In the genomic region with DNA sequence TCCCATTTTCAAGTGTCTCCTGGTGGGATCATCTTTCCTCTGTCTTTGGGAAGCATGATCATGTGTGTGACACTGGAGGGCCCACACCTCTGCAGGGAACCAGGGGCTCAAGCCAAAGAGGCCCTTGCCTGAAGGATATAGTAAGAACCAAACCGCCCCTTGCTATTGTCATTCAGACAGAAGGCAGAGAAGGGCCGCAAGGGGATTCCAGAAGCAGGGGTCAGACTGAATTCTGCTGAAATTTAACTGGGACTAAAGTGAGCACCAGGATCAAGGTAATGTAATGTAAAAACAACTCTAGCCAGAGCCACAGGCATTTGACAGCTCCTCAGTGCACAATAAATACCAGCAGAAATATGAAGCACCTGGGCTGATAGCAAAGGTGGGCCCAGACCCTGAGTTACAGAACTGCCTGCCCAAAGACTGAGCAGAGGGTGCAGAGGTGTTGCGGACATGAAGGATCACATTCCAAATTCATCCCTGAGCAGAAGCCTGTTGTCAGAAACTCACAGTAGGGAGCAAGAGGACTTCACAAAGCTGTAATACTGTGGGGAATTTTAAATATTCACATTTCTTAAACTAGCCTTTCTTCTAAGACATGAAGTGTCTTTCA, we compare ENCODE assay signal across 34 cellular contexts. TPM values are rescaled to one million over a fixed set of nuclear protein-coding genes. Genes with fewer than 3 reads are reported as not detected.
"Had no signal": no experiment of that assay in that cellular context is flagged by ENCODE, and none has a peak within 500 bp of the region (broad histone marks: within the 10 kb centered on the region; RNA-seq: fewer than 3 reads in every experiment).

No MANE protein-coding gene starts in this region.

- H3K9me3 ChIP-seq: gastrocnemius medialis, upper lobe of left lung, vagina had no signal

- H3K9me3 Mint-ChIP-seq: activated CD4-positive, alpha-beta memory T cell treated with anti-CD3 and anti-CD28 coated beads for 36 hours; activated naive CD4-positive, alpha-beta T cell treated with anti-CD3 and anti-CD28 coated beads for 36 hours; activated naive CD8-positive, alpha-beta T cell treated with anti-CD3 and anti-CD28 coated beads for 36 hours; stimulated activated naive CD8-positive, alpha-beta T cell treated with anti-CD3 and anti-CD28 coated beads, Interleukin-15, amount 100 ng/mL, for 72 hours had no signal

- H3K36me3 Mint-ChIP-seq: activated CD4-positive, alpha-beta memory T cell treated with anti-CD3 and anti-CD28 coated beads for 36 hours; activated naive CD8-positive, alpha-beta T cell treated with anti-CD3 and anti-CD28 coated beads for 36 hours; mesothelial cell of epicardium; naive thymus-derived CD8-positive, alpha-beta T cell; stimulated activated effector memory CD8-positive, alpha-beta T cell treated with anti-CD3 and anti-CD28 coated beads, Interleukin-12 subunit alpha, Interleukin-12 subunit beta, amount 100 ng/mL, for 72 hours had no signal

- H3K27me3 ChIP-seq: brain microvascular endothelial cell, upper lobe of left lung, vagina had no signal

- H3K27ac Mint-ChIP-seq: activated CD4-positive, alpha-beta memory T cell treated with anti-CD3 and anti-CD28 coated beads for 36 hours; activated CD4-positive, alpha-beta T cell treated with anti-CD3 and anti-CD28 coated beads, Interleukin-2, amount 10 ng/mL, durations not matched to agents 24 days and 14 days; activated naive CD4-positive, alpha-beta T cell treated with anti-CD3 and anti-CD28 coated beads for 36 hours; activated naive CD8-positive, alpha-beta T cell treated with anti-CD3 and anti-CD28 coated beads for 36 hours; activated T-helper 1 cell treated with anti-CD3 and anti-CD28 coated beads, Interleukin-12 subunit alpha, Interleukin-12 subunit beta, Interleukin-2, Interleukin-4 antibody, amounts not matched to agents 30 ng/mL and 10 ng/mL and 1 ng/mL, durations not matched to agents 14 hours and 24 hours and 36 hours; mesothelial cell of epicardium; stimulated activated effector memory CD8-positive, alpha-beta T cell treated with anti-CD3 and anti-CD28 coated beads, Interleukin-12 subunit alpha, Interleukin-12 subunit beta, amount 100 ng/mL, for 72 hours; stimulated activated naive CD8-positive, alpha-beta T cell treated with anti-CD3 and anti-CD28 coated beads, Interleukin-15, amount 100 ng/mL, for 72 hours; T-helper 17 cell had no signal

- H3K4me1 Mint-ChIP-seq: activated CD4-positive, alpha-beta T cell treated with anti-CD3 and anti-CD28 coated beads, Interleukin-2, amount 10 ng/mL, durations not matched to agents 24 days and 14 days; activated naive CD8-positive, alpha-beta T cell treated with anti-CD3 and anti-CD28 coated beads for 36 hours; naive thymus-derived CD8-positive, alpha-beta T cell; stimulated activated effector memory CD8-positive, alpha-beta T cell treated with anti-CD3 and anti-CD28 coated beads, Interleukin-12 subunit alpha, Interleukin-12 subunit beta, amount 100 ng/mL, for 72 hours; stimulated activated naive CD8-positive, alpha-beta T cell treated with anti-CD3 and anti-CD28 coated beads, Interleukin-15, amount 100 ng/mL, for 72 hours; T-helper 17 cell had no signal

- H3K36me3 ChIP-seq: brain microvascular endothelial cell, gastrocnemius medialis, upper lobe of left lung, vagina, WERI-Rb-1 had no signal

- H3K4me1 ChIP-seq: gastrocnemius medialis, upper lobe of left lung, vagina had no signal

- DNase-seq: activated CD4-positive, alpha-beta memory T cell treated with anti-CD3 and anti-CD28 coated beads for 36 hours; activated CD4-positive, alpha-beta T cell treated with anti-CD3 and anti-CD28 coated beads, Interleukin-2, amount 10 ng/mL, durations not matched to agents 24 days and 14 days; activated CD4-positive, CD25-positive, alpha-beta regulatory T cell treated with anti-CD3 and anti-CD28 coated beads, Interleukin-2, amount 50 U/mL, for 72 hours; activated CD8-positive, alpha-beta memory T cell treated with anti-CD3 and anti-CD28 coated beads, Interleukin-2, amount 50 U/mL, for 4 hours; activated effector memory CD4-positive, alpha-beta T cell treated with anti-CD3 and anti-CD28 coated beads, Interleukin-2, amount 50 U/mL, for 16 hours; activated naive CD4-positive, alpha-beta T cell treated with anti-CD3 and anti-CD28 coated beads for 36 hours; activated naive CD8-positive, alpha-beta T cell treated with anti-CD3 and anti-CD28 coated beads for 36 hours; activated T-cell treated with anti-CD3 and anti-CD28 coated beads, Interleukin-2, amount 50 U/mL, for 1 hour; brain microvascular endothelial cell; dorsolateral prefrontal cortex; effector memory CD4-positive, alpha-beta T cell; erythroblast; gastrocnemius medialis; glutamatergic neuron; islet precursor cell; left cardiac atrium; mammary epithelial cell; naive thymus-derived CD8-positive, alpha-beta T cell; small intestine; stimulated activated CD4-positive, alpha-beta T cell treated with anti-CD3 and anti-CD28 coated beads, Interleukin-4, amount 100 ng/mL, for 24 hours; stimulated activated naive CD8-positive, alpha-beta T cell treated with anti-CD3 and anti-CD28 coated beads, Interleukin-15, amount 100 ng/mL, for 72 hours; substantia nigra; T-helper 17 cell; T1000; upper lobe of left lung; WERI-Rb-1 had no signal

- ATAC-seq: gastrocnemius medialis; left cardiac atrium; naive thymus-derived CD8-positive, alpha-beta T cell; sciatic nerve; stimulated activated effector memory CD8-positive, alpha-beta T cell treated with anti-CD3 and anti-CD28 coated beads, Interleukin-12 subunit alpha, Interleukin-12 subunit beta, amount 100 ng/mL, for 72 hours; stimulated activated naive CD8-positive, alpha-beta T cell treated with anti-CD3 and anti-CD28 coated beads, Interleukin-15, amount 100 ng/mL, for 72 hours; T-helper 17 cell had no signal

- H3K4me3 Mint-ChIP-seq: activated CD4-positive, alpha-beta memory T cell treated with anti-CD3 and anti-CD28 coated beads for 36 hours; activated CD4-positive, alpha-beta T cell treated with anti-CD3 and anti-CD28 coated beads, Interleukin-2, amount 10 ng/mL, durations not matched to agents 24 days and 14 days; activated naive CD4-positive, alpha-beta T cell treated with anti-CD3 and anti-CD28 coated beads for 36 hours; activated naive CD8-positive, alpha-beta T cell treated with anti-CD3 and anti-CD28 coated beads for 36 hours; activated T-helper 1 cell treated with anti-CD3 and anti-CD28 coated beads, Interleukin-12 subunit alpha, Interleukin-12 subunit beta, Interleukin-2, Interleukin-4 antibody, amounts not matched to agents 30 ng/mL and 10 ng/mL and 1 ng/mL, durations not matched to agents 14 hours and 24 hours and 36 hours; mesothelial cell of epicardium; naive thymus-derived CD8-positive, alpha-beta T cell; stimulated activated effector memory CD8-positive, alpha-beta T cell treated with anti-CD3 and anti-CD28 coated beads, Interleukin-12 subunit alpha, Interleukin-12 subunit beta, amount 100 ng/mL, for 72 hours; stimulated activated naive CD8-positive, alpha-beta T cell treated with anti-CD3 and anti-CD28 coated beads, Interleukin-15, amount 100 ng/mL, for 72 hours; T-helper 17 cell had no signal

- H3K27ac ChIP-seq: brain microvascular endothelial cell, coronary artery, dorsolateral prefrontal cortex, gastrocnemius medialis, hepatocyte, upper lobe of left lung, vagina, WERI-Rb-1 had no signal

- H3K4me3 ChIP-seq: coronary artery, dorsolateral prefrontal cortex, gastrocnemius medialis, hepatocyte, upper lobe of left lung, vagina had no signal

RNA-seq across cellular contexts. Expression of a gene that starts 46.0 kb away (rescaled TPM):
- total RNA-seq: activated CD4-positive, alpha-beta T cell treated with anti-CD3 and anti-CD28 coated beads, Interleukin-2, amount 10 ng/mL, durations not matched to agents 24 days and 14 days; activated naive CD4-positive, alpha-beta T cell treated with anti-CD3 and anti-CD28 coated beads for 36 hours; activated naive CD8-positive, alpha-beta T cell treated with anti-CD3 and anti-CD28 coated beads for 36 hours; activated T-helper 1 cell treated with anti-CD3 and anti-CD28 coated beads, Interleukin-12 subunit alpha, Interleukin-12 subunit beta, Interleukin-2, Interleukin-4 antibody, amounts not matched to agents 30 ng/mL and 10 ng/mL and 1 ng/mL, durations not matched to agents 14 hours and 24 hours and 36 hours; gastrocnemius medialis; left cardiac atrium; vagina had no signal
- polyA plus RNA-seq: liver; naive thymus-derived CD8-positive, alpha-beta T cell had no signal
